ENCODE assay signal across 8 cellular contexts in genomic region chr15:30842758-30843472, GRCh38.
DNase-seq lines count a peak whose midpoint lies in the region; ATAC-seq, FAIRE-seq and TF ChIP-seq lines count a peak whose summit lies in the region.
"Not testable (repeated sequence)": the region's sequence is repeated elsewhere in the genome, so short reads cannot be mapped to it uniquely, and the experiment has no call there.

No MANE protein-coding gene starts in this region.

- DNase-seq in GM13977 (ENCODE audit: low spot score): peak; percentile 32
- DNase-seq in NOMO-1 treated with dmso at 0.1 percent for 144 hours (lab: John Stamatoyannopoulos, UW; ENCODE audit: unreplicated experiment): peak; percentile 39
- peak; percentile 72 for DNase-seq in activated CD4-positive, alpha-beta memory T cell treated with anti-CD3 and anti-CD28 coated beads, Interleukin-2, amount 10 ng/mL, durations not matched to agents 7 days and 5 days
- DNase-seq in GM12878 (ENCODE audit: low read depth, low spot score): peak; percentile 32
- DNase-seq in stimulated activated naive B cell treated with anti-CD40 and anti-IgM and Interleukin-4, amounts not matched to agents 10 μg/mL and 1 μg/mL and 100 μg/mL, for 72 hours: peak; percentile 4

- intact Hi-C loops in GM12878 (cut with micrococcal nuclease; ENCODE audit: unreplicated experiment): not testable (repeated sequence)

- not testable (repeated sequence) for TF ChIP-seq POLR2A in GM12878 (IDR thresholded peaks at IDR 0.05; ENCODE audit: low read depth, low read length)

- TF ChIP-seq CTCF in GM13977 (IDR thresholded peaks at IDR 0.05; ENCODE audit: extremely low read depth, insufficient read depth, missing control alignments); GM12878 (IDR thresholded peaks at IDR 0.05 in 2 of 3, conservative IDR thresholded peaks at IDR 0.05 in 1 of 3; ENCODE audit: control insufficient read depth in 2 of 3, extremely low read depth in 1 of 3, insufficient read depth in 1 of 3, low read depth in 3 of 3, low read length in 3 of 3): not testable (repeated sequence)

- H3K4me1 ChIP-seq in GM12878 (ENCODE audit: control insufficient read depth, insufficient read depth, low read length): not testable (repeated sequence)

- not testable (repeated sequence) for BruUV-seq in GM12878 (replicated peaks; lab: Mats Ljungman, UMichigan)

- 1% methylated on average over 4 of the region's 5 CpGs for WGBS in GM12878 (ENCODE audit: insufficient coverage, insufficient replicate concordance, low lambda C conversion rate, missing lambda C conversion rate)

- SMC1A ChIA-PET in GM12878 (lab: Charles Lee; ENCODE audit: uncharacterized antibody, unreplicated experiment): interaction anchor here (0.7 kb wide), 1 partner anchor 51 kb away, joined by 3 read pairs; no protein-coding TSS in a partner anchor

- H3K27ac ChIP-seq in GM12878 (ENCODE audit: control insufficient read depth, insufficient read depth): not testable (repeated sequence)

- H3K4me1 Mint-ChIP-seq in activated CD4-positive, alpha-beta memory T cell treated with anti-CD3 and anti-CD28 coated beads, Interleukin-2, amount 10 ng/mL, durations not matched to agents 7 days and 5 days: peaks cover 36% of the 10 kb centered on the region
- peaks cover 0 to 16% of the 10 kb centered on the region in 2 donors for H3K4me1 Mint-ChIP-seq in stimulated activated naive B cell treated with anti-CD40 and anti-IgM and Interleukin-4, amounts not matched to agents 10 μg/mL and 1 μg/mL and 100 μg/mL, for 72 hours

- not testable (repeated sequence) for H3K36me3 Mint-ChIP-seq in activated CD4-positive, alpha-beta memory T cell treated with anti-CD3 and anti-CD28 coated beads, Interleukin-2, amount 10 ng/mL, durations not matched to agents 7 days and 5 days (ENCODE audit: low read depth); stimulated activated naive B cell treated with anti-CD40 and anti-IgM and Interleukin-4, amounts not matched to agents 10 μg/mL and 1 μg/mL and 100 μg/mL, for 72 hours

- not testable (repeated sequence) for TF ChIP-seq RAD21 in GM12878 (IDR thresholded peaks at IDR 0.05; ENCODE audit: insufficient read depth, low read depth, low read length)

- H3K9me3 ChIP-seq in GM12878 (replicated peaks; ENCODE audit: control insufficient read depth, insufficient read depth, low read length): not testable (repeated sequence)

- not testable (repeated sequence) for H3K27ac Mint-ChIP-seq in activated CD4-positive, alpha-beta memory T cell treated with anti-CD3 and anti-CD28 coated beads, Interleukin-2, amount 10 ng/mL, durations not matched to agents 7 days and 5 days; stimulated activated naive B cell treated with anti-CD40 and anti-IgM and Interleukin-4, amounts not matched to agents 10 μg/mL and 1 μg/mL and 100 μg/mL, for 72 hours

- RAD21 ChIA-PET in GM12878 (lab: Charles Lee; ENCODE audit: unreplicated experiment): not testable (repeated sequence)

- H2AFZ ChIP-seq in GM12878 (ENCODE audit: control insufficient read depth, low read depth, low read length): peak overlapping the region; percentile 42; the same call in 1 of the 2 replicates

- not testable (repeated sequence) for H3K4me2 ChIP-seq in GM12878 (ENCODE audit: control insufficient read depth, insufficient read depth)

- H3K36me3 ChIP-seq in GM12878 (ENCODE audit: control insufficient read depth in 2 of 2, insufficient read depth in 2 of 2, low read length in 1 of 2): not testable (repeated sequence)

- in situ Hi-C loops in GM13977 (cut with MboI; ENCODE audit: low pct_unique_long_range_greater_than_20kb, low sequenced_read_pairs, unreplicated experiment); GM12878 (cut with MboI): not testable (repeated sequence)

- H3K9me3 Mint-ChIP-seq in activated CD4-positive, alpha-beta memory T cell treated with anti-CD3 and anti-CD28 coated beads, Interleukin-2, amount 10 ng/mL, durations not matched to agents 7 days and 5 days; stimulated activated naive B cell treated with anti-CD40 and anti-IgM and Interleukin-4, amounts not matched to agents 10 μg/mL and 1 μg/mL and 100 μg/mL, for 72 hours: not testable (repeated sequence)

- ATAC-seq in GM19397 (IDR thresholded peaks at IDR 0.05; ENCODE audit: unreplicated experiment) (peak; percentile 96), HG02642 (IDR thresholded peaks at IDR 0.05; ENCODE audit: poor library complexity, unreplicated experiment) (peak; percentile 97), HG03378 (IDR thresholded peaks at IDR 0.05; ENCODE audit: unreplicated experiment) (peak; percentile 90), GM12878 (peak; percentile 100)
- ATAC-seq in stimulated activated naive B cell treated with anti-CD40 and anti-IgM and Interleukin-4, amounts not matched to agents 10 μg/mL and 1 μg/mL and 100 μg/mL, for 72 hours (replicated peaks): peak; percentile 91 to 93

- 0 out of 4 replicates have a peak, but pooled peaks of 1 of the 2 experiments have one; percentile 32 for TF ChIP-seq EP300 in GM12878 (IDR thresholded peaks at IDR 0.05; ENCODE audit: borderline replicate concordance in 1 of 2, control insufficient read depth in 1 of 2, low read depth in 2 of 2, low read length in 2 of 2)

- POLR2A ChIA-PET in activated CD4-positive, alpha-beta memory T cell treated with anti-CD3 and anti-CD28 coated beads, Interleukin-2, amount 10 ng/mL, durations not matched to agents 7 days and 5 days (lab: Charles Lee); GM12878 (lab: Charles Lee): not testable (repeated sequence)

- H3K27me3 Mint-ChIP-seq in activated CD4-positive, alpha-beta memory T cell treated with anti-CD3 and anti-CD28 coated beads, Interleukin-2, amount 10 ng/mL, durations not matched to agents 7 days and 5 days: peaks cover 31% of the 10 kb centered on the region
- peaks cover 0 to 15% of the 10 kb centered on the region in 2 donors for H3K27me3 Mint-ChIP-seq in stimulated activated naive B cell treated with anti-CD40 and anti-IgM and Interleukin-4, amounts not matched to agents 10 μg/mL and 1 μg/mL and 100 μg/mL, for 72 hours

- H3K4me3 Mint-ChIP-seq in activated CD4-positive, alpha-beta memory T cell treated with anti-CD3 and anti-CD28 coated beads, Interleukin-2, amount 10 ng/mL, durations not matched to agents 7 days and 5 days; stimulated activated naive B cell treated with anti-CD40 and anti-IgM and Interleukin-4, amounts not matched to agents 10 μg/mL and 1 μg/mL and 100 μg/mL, for 72 hours: not testable (repeated sequence)

- not testable (repeated sequence) for H4K20me1 ChIP-seq in GM12878 (ENCODE audit: control insufficient read depth, insufficient read depth)

- not testable (repeated sequence) for H3K9ac ChIP-seq in GM12878 (ENCODE audit: control insufficient read depth, insufficient read depth, low read length)

- CTCF ChIA-PET in activated CD4-positive, alpha-beta memory T cell treated with anti-CD3 and anti-CD28 coated beads, Interleukin-2, amount 10 ng/mL, durations not matched to agents 7 days and 5 days (lab: Charles Lee): interaction anchor here (3.1 kb wide), 1 partner anchor 16 kb away, joined by 8 read pairs; no protein-coding TSS in a partner anchor
- CTCF ChIA-PET in GM12878 (lab: Yijun Ruan, JAX): not testable (repeated sequence)

- FAIRE-seq in GM12878 (lab: Jason Lieb, UNC): peak; percentile 41

- H3K79me2 ChIP-seq in GM12878 (ENCODE audit: control insufficient read depth, insufficient read depth, low read length): not testable (repeated sequence)

- H3K27me3 ChIP-seq in GM12878 (replicated peaks in 1 of 2; ENCODE audit: control insufficient read depth in 2 of 2, insufficient read depth in 2 of 2, low read length in 1 of 2): not testable (repeated sequence)

- H3K4me3 ChIP-seq in GM12878: not testable (repeated sequence)

TF ChIP-seq in GM12878, 131 proteins besides CTCF, POLR2A, EP300 and RAD21:
- peak; percentile 79; the same call in 1 of the 2 replicates for TF ChIP-seq SPI1 (IDR thresholded peaks at IDR 0.05; ENCODE audit: borderline replicate concordance, insufficient read depth, low read depth, low read length)
- 0 out of 2 replicates have a peak, but pooled peaks have one; percentile 18 for TF ChIP-seq ATF7 (IDR thresholded peaks at IDR 0.05; ENCODE audit: low read depth)
- TF ChIP-seq BHLHE40 (IDR thresholded peaks at IDR 0.05; ENCODE audit: borderline replicate concordance in 1 of 2, low read depth in 2 of 2, low read length in 1 of 2): peak; percentile 40 to 70; a peak in 2 of 4 replicates
- peak in 1 of 2 experiments; percentile 31; a peak in 1 of 4 replicates for TF ChIP-seq IKZF2 (IDR thresholded peaks at IDR 0.05)
- TF ChIP-seq RUNX3 (IDR thresholded peaks at IDR 0.05; ENCODE audit: low read length): peak; percentile 47

Comparison
In these comparisons a context has a peak if more than half of its experiments do, and no peak if none do; other contexts are left out.
1. DNase-seq: peak in every context shown above with its lines; median percentile 72 in activated CD4-positive, alpha-beta memory T cell treated with anti-CD3 and anti-CD28 coated beads, Interleukin-2, amount 10 ng/mL, durations not matched to agents 7 days and 5 days; 39 in NOMO-1 treated with dmso at 0.1 percent for 144 hours; 32 in GM13977; 32 in GM12878; 4 in stimulated activated naive B cell treated with anti-CD40 and anti-IgM and Interleukin-4, amounts not matched to agents 10 μg/mL and 1 μg/mL and 100 μg/mL, for 72 hours.